Comparison of ENCODE assay signal across 16 cellular contexts in genomic region chr19:36006955-36007354, GRCh38. TPM values are rescaled to one million over a fixed set of nuclear protein-coding genes. Genes with fewer than 3 reads are reported as not detected.
DNase-seq lines count a peak whose midpoint lies in the region; ATAC-seq and TF ChIP-seq lines count a peak whose summit lies in the region.
"Had no signal": no experiment of that assay in that cellular context is flagged by ENCODE, and none has a peak within 500 bp of the region (broad histone marks: within the 10 kb centered on the region; RNA-seq: fewer than 3 reads in every experiment).

No MANE protein-coding gene starts in this region.

- DNase-seq in Caco-2, result no peak
- no peak for DNase-seq in LNCaP clone FGC (ENCODE audit: low read depth)
- no peak for DNase-seq in neuronal stem cell (ENCODE audit: low spot score)
- DNase-seq in neural progenitor cell (ENCODE audit: low spot score), result no peak
- no peak for DNase-seq in ascending aorta (ENCODE audit: low spot score in 2 of 2)
- DNase-seq in activated naive CD4-positive, alpha-beta T cell treated with anti-CD3 and anti-CD28 coated beads, Interleukin-2, amount 10 ng/mL, durations not matched to agents 7 days and 5 days, result no peak
- DNase-seq: C1 segment of cervical spinal cord; CD4-positive, alpha-beta memory T cell; DMS53; GF-D8; GM23248; H7 had no signal

- H3K9me3 ChIP-seq in Caco-2, result no peaks in the 10 kb centered on the region
- H3K9me3 ChIP-seq in neuronal stem cell (replicated peaks in 1 of 2; ENCODE audit: control insufficient read depth in 2 of 2, insufficient read depth in 1 of 2, low read depth in 1 of 2, low read length in 2 of 2), result no peaks in the 10 kb centered on the region
- no peaks in the 10 kb centered on the region for H3K9me3 ChIP-seq in neural progenitor cell (ENCODE audit: low read depth)
- no peaks in the 10 kb centered on the region for H3K9me3 ChIP-seq in ascending aorta

- H3K79me2 ChIP-seq in neural progenitor cell (ENCODE audit: low read depth), result no peaks in the 10 kb centered on the region

- TF ChIP-seq CTCF in Caco-2 (IDR thresholded peaks at IDR 0.05; ENCODE audit: insufficient read depth in 1 of 2, low read depth in 1 of 2, low read length in 1 of 2, severe bottlenecking in 1 of 2, unreplicated experiment in 1 of 2) (no peak), LNCaP clone FGC (IDR thresholded peaks at IDR 0.05; ENCODE audit: control insufficient read depth, extremely low read depth, insufficient read depth) (no peak), neural progenitor cell (IDR thresholded peaks at IDR 0.05) (no peak), ascending aorta (IDR thresholded peaks at IDR 0.05) (no peak)

- no peak overlapping the region for H3K23ac ChIP-seq in neuronal stem cell (ENCODE audit: low read depth, low read length, poor library complexity)

- H3K4me2 ChIP-seq in neuronal stem cell (ENCODE audit: insufficient read depth, low read length, poor library complexity, severe bottlenecking), result peak overlapping the region; percentile 18
- H3K4me2 ChIP-seq in neural progenitor cell, result no peak overlapping the region

- peaks cover 5% of the 10 kb centered on the region; the same call in 1 of the 2 replicates for H3K4me1 ChIP-seq in Caco-2
- H3K4me1 ChIP-seq in neuronal stem cell (ENCODE audit: control insufficient read depth in 2 of 2, insufficient read depth in 1 of 2, low read depth in 1 of 2, low read length in 2 of 2), result peaks cover 0 to 12% of the 10 kb centered on the region in 2 donors
- peaks cover 13% of the 10 kb centered on the region for H3K4me1 ChIP-seq in neural progenitor cell
- peaks cover 0 to 12% of the 10 kb centered on the region in 2 donors for H3K4me1 ChIP-seq in ascending aorta

- no peak overlapping the region for H3K27ac Mint-ChIP-seq in Caco-2 (ENCODE audit: unreplicated experiment)
- H3K27ac Mint-ChIP-seq in neural progenitor cell, result no peak overlapping the region
- H3K27ac Mint-ChIP-seq in activated naive CD4-positive, alpha-beta T cell treated with anti-CD3 and anti-CD28 coated beads, Interleukin-2, amount 10 ng/mL, durations not matched to agents 7 days and 5 days, result no peak overlapping the region
- H3K27ac Mint-ChIP-seq: B cell; CD4-positive, alpha-beta memory T cell had no signal

- no peak for ATAC-seq in GM21526 (IDR thresholded peaks at IDR 0.05; ENCODE audit: low FRiP score, unreplicated experiment)

- peaks cover 31% of the 10 kb centered on the region for H3K36me3 Mint-ChIP-seq in Caco-2 (ENCODE audit: insufficient read depth, unreplicated experiment)
- no peaks in the 10 kb centered on the region for H3K36me3 Mint-ChIP-seq in neural progenitor cell
- peaks cover 13% of the 10 kb centered on the region for H3K36me3 Mint-ChIP-seq in activated naive CD4-positive, alpha-beta T cell treated with anti-CD3 and anti-CD28 coated beads, Interleukin-2, amount 10 ng/mL, durations not matched to agents 7 days and 5 days
- H3K36me3 Mint-ChIP-seq: CD4-positive, alpha-beta memory T cell had no signal

- no peaks in the 10 kb centered on the region for H3K27me3 Mint-ChIP-seq in Caco-2 (ENCODE audit: insufficient read depth, unreplicated experiment)
- peaks cover 12% of the 10 kb centered on the region for H3K27me3 Mint-ChIP-seq in neural progenitor cell (ENCODE audit: insufficient read depth, low read depth)
- no peaks in the 10 kb centered on the region for H3K27me3 Mint-ChIP-seq in activated naive CD4-positive, alpha-beta T cell treated with anti-CD3 and anti-CD28 coated beads, Interleukin-2, amount 10 ng/mL, durations not matched to agents 7 days and 5 days
- H3K27me3 Mint-ChIP-seq: B cell; CD4-positive, alpha-beta memory T cell had no signal

- peak overlapping the region; percentile 6 for H2BK12ac ChIP-seq in neuronal stem cell (ENCODE audit: low read length)

- peak overlapping the region; percentile 53 for H2BK5ac ChIP-seq in neuronal stem cell (ENCODE audit: low read length)

- no peak overlapping the region for H3K4ac ChIP-seq in neuronal stem cell (ENCODE audit: low read length)

- no peaks in the 10 kb centered on the region for H3K27me3 ChIP-seq in Caco-2 (replicated peaks; ENCODE audit: control insufficient read depth, insufficient read depth, low read length)
- no peaks in the 10 kb centered on the region for H3K27me3 ChIP-seq in neuronal stem cell (ENCODE audit: control insufficient read depth in 3 of 3, insufficient read depth in 3 of 3, low read depth in 1 of 3, low read length in 3 of 3)
- H3K27me3 ChIP-seq in neural progenitor cell, result no peaks in the 10 kb centered on the region
- H3K27me3 ChIP-seq in ascending aorta, result no peaks in the 10 kb centered on the region

- peaks cover 8% of the 10 kb centered on the region for H3F3A ChIP-seq in neural progenitor cell (ENCODE audit: low read depth)

- peaks cover 15% of the 10 kb centered on the region for H3K4me1 Mint-ChIP-seq in Caco-2 (ENCODE audit: low read depth, unreplicated experiment)
- H3K4me1 Mint-ChIP-seq in neural progenitor cell, result peaks cover 14% of the 10 kb centered on the region
- peaks cover 16% of the 10 kb centered on the region for H3K4me1 Mint-ChIP-seq in activated naive CD4-positive, alpha-beta T cell treated with anti-CD3 and anti-CD28 coated beads, Interleukin-2, amount 10 ng/mL, durations not matched to agents 7 days and 5 days

- no peak overlapping the region for H3K4me3 ChIP-seq in Caco-2 (ENCODE audit: low read depth, low read length)
- H3K4me3 ChIP-seq in LNCaP clone FGC (ENCODE audit: low read depth, low read length), result peak overlapping the region; percentile 92
- H3K4me3 ChIP-seq in neuronal stem cell (ENCODE audit: low read length in 2 of 2), result no peak overlapping the region
- no peak overlapping the region for H3K4me3 ChIP-seq in neural progenitor cell
- H3K4me3 ChIP-seq in ascending aorta, result no peak overlapping the region
- H3K4me3 ChIP-seq: GM23248 had no signal

- H4K20me1 ChIP-seq in neural progenitor cell (ENCODE audit: low read depth), result no peaks in the 10 kb centered on the region

- H3K9me3 Mint-ChIP-seq in Caco-2 (ENCODE audit: unreplicated experiment), result no peaks in the 10 kb centered on the region
- H3K9me3 Mint-ChIP-seq in neural progenitor cell, result peaks cover 4% of the 10 kb centered on the region
- H3K9me3 Mint-ChIP-seq in activated naive CD4-positive, alpha-beta T cell treated with anti-CD3 and anti-CD28 coated beads, Interleukin-2, amount 10 ng/mL, durations not matched to agents 7 days and 5 days, result no peaks in the 10 kb centered on the region
- H3K9me3 Mint-ChIP-seq: CD4-positive, alpha-beta memory T cell had no signal

- POLR2A ChIA-PET in Caco-2 (lab: Charles Lee), result no interaction called here

- H2AFZ ChIP-seq in neuronal stem cell (ENCODE audit: low read length) (no peak overlapping the region), neural progenitor cell (replicated peaks) (no peak overlapping the region)
- H2AFZ ChIP-seq: GM23248 had no signal

- H3K14ac ChIP-seq in neuronal stem cell (ENCODE audit: low read length), result no peak overlapping the region

- H3K36me3 ChIP-seq in Caco-2 (ENCODE audit: control insufficient read depth, insufficient read depth, low read length), result peaks cover 2% of the 10 kb centered on the region
- H3K36me3 ChIP-seq in neuronal stem cell (replicated peaks in 1 of 2; ENCODE audit: control insufficient read depth in 2 of 2, insufficient read depth in 2 of 2, low read length in 2 of 2), result peaks cover 3 to 4% of the 10 kb centered on the region in 2 donors
- no peaks in the 10 kb centered on the region for H3K36me3 ChIP-seq in neural progenitor cell
- H3K36me3 ChIP-seq in ascending aorta, result no peaks in the 10 kb centered on the region

- peak overlapping the region; percentile 89 for H3K4me3 Mint-ChIP-seq in Caco-2 (ENCODE audit: unreplicated experiment)
- no peak overlapping the region for H3K4me3 Mint-ChIP-seq in neural progenitor cell
- H3K4me3 Mint-ChIP-seq in activated naive CD4-positive, alpha-beta T cell treated with anti-CD3 and anti-CD28 coated beads, Interleukin-2, amount 10 ng/mL, durations not matched to agents 7 days and 5 days, result no peak overlapping the region
- H3K4me3 Mint-ChIP-seq: B cell; CD4-positive, alpha-beta memory T cell had no signal

- H4K8ac ChIP-seq in neuronal stem cell (ENCODE audit: low read depth, low read length), result peak overlapping the region; percentile 82

- peak overlapping the region; percentile 67 for H2BK15ac ChIP-seq in neuronal stem cell (ENCODE audit: low read length)

- peaks cover 11% of the 10 kb centered on the region for H3K79me1 ChIP-seq in neuronal stem cell (ENCODE audit: low read depth, low read length)

- H2BK120ac ChIP-seq in neuronal stem cell (ENCODE audit: low read depth, low read length), result no peak overlapping the region

- CTCF ChIA-PET in Caco-2 (lab: Charles Lee), result interaction anchor here (1.0 kb wide), 1 partner anchor 16 kb away, joined by 4 read pairs; no protein-coding TSS in a partner anchor
- CTCF ChIA-PET in activated naive CD4-positive, alpha-beta T cell treated with anti-CD3 and anti-CD28 coated beads, Interleukin-2, amount 10 ng/mL, durations not matched to agents 7 days and 5 days (lab: Charles Lee), result interaction anchor here (1.1 kb wide), 1 partner anchor 128 kb away, joined by 3 read pairs; no protein-coding TSS in a partner anchor

- WGBS in neuronal stem cell (ENCODE audit: extremely low coverage in 2 of 2, insufficient read length in 2 of 2, insufficient replicate concordance in 1 of 2), 2 donors, result no CpG with 5 or more reads among the region's 5 CpGs

- H3K9ac ChIP-seq in neuronal stem cell (ENCODE audit: low read depth, low read length, poor library complexity) (no peak overlapping the region), neural progenitor cell (no peak overlapping the region)
- H3K9ac ChIP-seq: GM23248 had no signal

- H3K27ac ChIP-seq in cingulate gyrus (ENCODE audit: low read depth, low read length) (peak overlapping the region; percentile 29), neuronal stem cell (replicated peaks; ENCODE audit: low read length) (no peak overlapping the region), neural progenitor cell (no peak overlapping the region), ascending aorta (no peak overlapping the region)
- H3K27ac ChIP-seq: GM23248 had no signal

- BruUV-seq in Caco-2 (replicated peaks; lab: Mats Ljungman, UMichigan), result no TSS peak

- intact Hi-C loops in Caco-2 (cut with micrococcal nuclease; ENCODE audit: unreplicated experiment), result no loop called here
- intact Hi-C loops in ascending aorta (cut with DNase I), result no loop called here

- H2AK5ac ChIP-seq in neuronal stem cell (ENCODE audit: low read depth, low read length), result no peak overlapping the region

- no peak overlapping the region for H3K18ac ChIP-seq in neuronal stem cell (ENCODE audit: low read length)

- no peak overlapping the region for H4K91ac ChIP-seq in neuronal stem cell (ENCODE audit: low read depth, low read length, poor library complexity)

RNA-seq across cellular contexts. Expression of gene SYNE4, which starts 1.7 kb away (rescaled TPM):
- total RNA-seq in Caco-2 (2022) (42.5 and 48.5 TPM in 2 replicates), neural progenitor cell (ENCODE audit: low replicate concordance) (2.3 and 10.9 TPM in 2 replicates), ascending aorta (not detected)
- polyA plus RNA-seq in neuronal stem cell (2013, experiment 1 of 2), result 3.9 TPM
- 3.9 TPM for polyA plus RNA-seq in neuronal stem cell (2013, experiment 2 of 2)
- total RNA-seq: GM23248, HT1080 had no signal

RNA-seq across cellular contexts. Expression of gene ALKBH6, which starts 7.1 kb away (rescaled TPM):
- total RNA-seq in Caco-2 (2022) (29.4 and 30.8 TPM in 2 replicates), neural progenitor cell (ENCODE audit: low replicate concordance) (16.3 and 22.5 TPM in 2 replicates), ascending aorta (35.3 TPM)
- polyA plus RNA-seq in neuronal stem cell (2013, experiment 1 of 2), result 20.4 TPM
- polyA plus RNA-seq in neuronal stem cell (2013, experiment 2 of 2), result 19.3 TPM

RNA-seq across cellular contexts. Expression of gene SDHAF1, which starts 12.0 kb away (rescaled TPM):
- total RNA-seq in Caco-2 (2022) (26.2 and 28.1 TPM in 2 replicates), neural progenitor cell (ENCODE audit: low replicate concordance) (4.6 and 18.6 TPM in 2 replicates), ascending aorta (107 TPM)
- 16.9 TPM for polyA plus RNA-seq in neuronal stem cell (2013, experiment 1 of 2)
- polyA plus RNA-seq in neuronal stem cell (2013, experiment 2 of 2), result 15.6 TPM

RNA-seq across cellular contexts. Expression of gene CLIP3, which starts 25.7 kb away (rescaled TPM):
- total RNA-seq in Caco-2 (2022), result 1.7 and 2.2 TPM in 2 replicates
- polyA plus RNA-seq in neuronal stem cell (2013, experiment 1 of 2), result 106 TPM
- polyA plus RNA-seq in neuronal stem cell (2013, experiment 2 of 2), result 105 TPM
- total RNA-seq in neural progenitor cell (ENCODE audit: low replicate concordance), result 8.2 and 17.7 TPM in 2 replicates
- total RNA-seq in ascending aorta, result 43.2 TPM

RNA-seq across cellular contexts. Expression of gene THAP8, which starts 47.1 kb away (rescaled TPM):
- total RNA-seq in Caco-2 (2022) (7.6 and 8.8 TPM in 2 replicates), neural progenitor cell (ENCODE audit: low replicate concordance) (6.7 and 9.5 TPM in 2 replicates), ascending aorta (not detected)
- polyA plus RNA-seq in neuronal stem cell (2013, experiment 1 of 2), result 8.9 TPM
- polyA plus RNA-seq in neuronal stem cell (2013, experiment 2 of 2), result 8.0 TPM
